13 cellular contexts compared by ENCODE assay signal in genomic region chr5:138594305-138595058, GRCh38. TPM values are rescaled to one million over a fixed set of nuclear protein-coding genes. Genes with fewer than 3 reads are reported as not detected.
DNase-seq lines count a peak whose midpoint lies in the region; ATAC-seq, FAIRE-seq and TF ChIP-seq lines count a peak whose summit lies in the region.
"Had no signal": no experiment of that assay in that cellular context is flagged by ENCODE, and none has a peak within 500 bp of the region (broad histone marks: within the 10 kb centered on the region; RNA-seq: fewer than 3 reads in every experiment).

No MANE protein-coding gene starts in this region.

- no peak overlapping the region for H2AFZ ChIP-seq in PC-9

- H3K4me3 ChIP-seq in AG04449 (ENCODE audit: low read depth, low read length): no peak overlapping the region
- H3K4me3 ChIP-seq in PC-9: no peak overlapping the region
- H3K4me3 ChIP-seq in fibroblast of mammary gland (ENCODE audit: control insufficient read depth, low read depth, low read length): no peak overlapping the region
- H3K4me3 ChIP-seq: skin epidermis had no signal

- CTCF ChIA-PET in AG04449 (lab: Yijun Ruan, JAX) (interaction anchor here (0.8 to 4.1 kb wide), 4 partner anchors 10 to 668 kb away, joined by 3 to 23 read pairs (median 3); no protein-coding TSS in a partner anchor), PC-9 (lab: Charles Lee) (no interaction called here)

- BruUV-seq in PC-9 (replicated peaks; lab: Mats Ljungman, UMichigan): no TSS peak

- POLR2A ChIA-PET in AG04449 (lab: Yijun Ruan, JAX): interaction anchor here (0.6 kb wide), 1 partner anchor 15 kb away, joined by 3 read pairs; no protein-coding TSS in a partner anchor
- POLR2A ChIA-PET in PC-9 (lab: Charles Lee; ENCODE audit: unreplicated experiment): interaction anchor here (0.5 to 0.6 kb wide), 2 partner anchors 17 to 682 kb away, joined by 5 read pairs; no protein-coding TSS in a partner anchor

- no peaks in the 10 kb centered on the region for H3F3A ChIP-seq in PC-9 (ENCODE audit: insufficient read depth, low read depth)

- ATAC-seq in sciatic nerve (no peak), GM19455 (IDR thresholded peaks at IDR 0.05; ENCODE audit: unreplicated experiment) (no peak), HG03520 (IDR thresholded peaks at IDR 0.05; ENCODE audit: unreplicated experiment) (no peak)

- DNase-seq in AG04449 (ENCODE audit: low read depth, low spot score) (no peak), PC-9 (no peak), fibroblast of mammary gland (ENCODE audit: low read depth) (no peak), sciatic nerve (ENCODE audit: low spot score) (no peak), midbrain (lab: John Stamatoyannopoulos, UW) (no peak)
- DNase-seq: activated CD8-positive, alpha-beta memory T cell treated with anti-CD3 and anti-CD28 coated beads for 24 hours; foreskin melanocyte; NCI-H2227 treated with DMSO at 0.1 percent for 48 hours had no signal

- no peaks in the 10 kb centered on the region for H4K20me1 ChIP-seq in PC-9 (ENCODE audit: insufficient read depth)

- H3K27ac ChIP-seq in PC-9: no peak overlapping the region
- H3K27ac ChIP-seq: skin epidermis had no signal

- FAIRE-seq in G401.6 (lab: Jason Lieb, UNC): peak; percentile 81
- FAIRE-seq: HTR-8/SVneo had no signal

- H3K4me2 ChIP-seq in PC-9: no peak overlapping the region

- no peaks in the 10 kb centered on the region for H3K9me2 ChIP-seq in PC-9 (ENCODE audit: insufficient read depth)

- no peaks in the 10 kb centered on the region for H3K9me3 ChIP-seq in PC-9 (ENCODE audit: insufficient read depth, low read depth)

- intact Hi-C loops in PC-9 (cut with micrococcal nuclease; ENCODE audit: unreplicated experiment): no loop called here
- intact Hi-C loops in sciatic nerve (cut with DNase I): no loop called here

- no peaks in the 10 kb centered on the region for H3K4me1 ChIP-seq in PC-9 (replicated peaks; ENCODE audit: insufficient read depth)

- H3K27me3 ChIP-seq in PC-9 (ENCODE audit: insufficient read depth, low read depth): no peaks in the 10 kb centered on the region

- H3K79me2 ChIP-seq in PC-9 (ENCODE audit: low read depth): no peaks in the 10 kb centered on the region

- no peaks in the 10 kb centered on the region for H3K36me3 ChIP-seq in PC-9 (ENCODE audit: low read depth)

- TF ChIP-seq CTCF in AG04449 (IDR thresholded peaks at IDR 0.05; ENCODE audit: insufficient read depth, low read length, missing control alignments): peak; percentile 6
- peak; percentile 56 for TF ChIP-seq CTCF in PC-9 (conservative IDR thresholded peaks at IDR 0.05)
- peak; percentile 51 for TF ChIP-seq CTCF in fibroblast of mammary gland (conservative IDR thresholded peaks at IDR 0.05; ENCODE audit: control insufficient read depth, insufficient read depth, low read depth, low read length)

RNA-seq across cellular contexts. Expression of gene HSPA9, which starts 19.3 kb away (rescaled TPM):
- 252 and 256 TPM in 2 replicates for total RNA-seq in PC-9 (2021)
- 152 TPM for total RNA-seq in sciatic nerve

RNA-seq across cellular contexts. Expression of gene ETF1, which starts 51.4 kb away (rescaled TPM):
- total RNA-seq in PC-9 (2021) (61.8 and 84.9 TPM in 2 replicates), sciatic nerve (74.2 TPM)

Comparison
In these comparisons a context has a peak if more than half of its experiments do, and no peak if none do; other contexts are left out.
1. CTCF ChIP-seq: peak in every context shown above with its lines; median percentile 56 in PC-9; 51 in fibroblast of mammary gland; 6 in AG04449.